3 cellular contexts compared by ENCODE assay signal in the genomic region with DNA sequence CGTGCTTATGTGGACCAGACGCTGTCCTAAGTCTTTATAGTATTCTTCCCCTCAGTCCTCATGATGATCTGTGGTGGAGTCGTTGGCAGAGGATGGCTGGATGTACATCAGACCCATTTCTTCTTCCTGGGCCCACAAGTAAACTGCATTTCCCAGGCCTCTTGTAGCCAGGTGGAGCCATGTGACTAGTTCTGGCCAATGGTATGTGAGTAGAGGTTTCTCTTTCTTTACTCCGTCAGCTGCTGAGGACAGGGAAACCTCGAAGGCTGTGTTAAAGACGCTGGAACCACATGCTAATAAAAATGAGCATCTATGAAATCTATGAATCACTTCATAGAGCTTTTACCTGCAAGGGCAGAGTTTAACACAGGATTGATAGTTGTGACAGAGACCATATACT.
TF ChIP-seq lines count a peak whose summit lies in the region.

No MANE protein-coding gene starts in this region.

TF ChIP-seq in SK-N-SH, 30 proteins besides CTCF, POLR2A, EP300 and RAD21 (continued from another document):
- TF ChIP-seq, protein P1, sequence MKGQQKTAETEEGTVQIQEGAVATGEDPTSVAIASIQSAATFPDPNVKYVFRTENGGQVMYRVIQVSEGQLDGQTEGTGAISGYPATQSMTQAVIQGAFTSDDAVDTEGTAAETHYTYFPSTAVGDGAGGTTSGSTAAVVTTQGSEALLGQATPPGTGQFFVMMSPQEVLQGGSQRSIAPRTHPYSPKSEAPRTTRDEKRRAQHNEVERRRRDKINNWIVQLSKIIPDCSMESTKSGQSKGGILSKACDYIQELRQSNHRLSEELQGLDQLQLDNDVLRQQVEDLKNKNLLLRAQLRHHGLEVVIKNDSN (IDR thresholded peaks at IDR 0.05; ENCODE audit: borderline replicate concordance, low read depth) = peak; percentile 57; the same call in 1 of the 2 replicates
- TF ChIP-seq SMC3 (IDR thresholded peaks at IDR 0.05; ENCODE audit: low read depth, low read length) (no peak), GATA2 (CRISPR knock-in tag; IDR thresholded peaks at IDR 0.05) (no peak)
TF ChIP-seq in SK-N-SH: peak in this region for 1.

TF ChIP-seq in SK-N-SH treated with all-trans-retinoic acid at 6 μM for 48 hours, 23 proteins besides CTCF, POLR2A, EP300 and RAD21 (continued from another document):
- TF ChIP-seq, protein P2, sequence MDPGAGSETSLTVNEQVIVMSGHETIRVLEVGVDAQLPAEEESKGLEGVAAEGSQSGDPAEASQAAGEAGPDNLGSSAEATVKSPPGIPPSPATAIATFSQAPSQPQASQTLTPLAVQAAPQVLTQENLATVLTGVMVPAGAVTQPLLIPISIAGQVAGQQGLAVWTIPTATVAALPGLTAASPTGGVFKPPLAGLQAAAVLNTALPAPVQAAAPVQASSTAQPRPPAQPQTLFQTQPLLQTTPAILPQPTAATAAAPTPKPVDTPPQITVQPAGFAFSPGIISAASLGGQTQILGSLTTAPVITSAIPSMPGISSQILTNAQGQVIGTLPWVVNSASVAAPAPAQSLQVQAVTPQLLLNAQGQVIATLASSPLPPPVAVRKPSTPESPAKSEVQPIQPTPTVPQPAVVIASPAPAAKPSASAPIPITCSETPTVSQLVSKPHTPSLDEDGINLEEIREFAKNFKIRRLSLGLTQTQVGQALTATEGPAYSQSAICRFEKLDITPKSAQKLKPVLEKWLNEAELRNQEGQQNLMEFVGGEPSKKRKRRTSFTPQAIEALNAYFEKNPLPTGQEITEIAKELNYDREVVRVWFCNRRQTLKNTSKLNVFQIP (CRISPR knock-in tag; IDR thresholded peaks at IDR 0.05; ENCODE audit: borderline replicate concordance, low read depth) = no peak
- no peak for TF ChIP-seq ZNF565 (CRISPR knock-in tag; conservative IDR thresholded peaks at IDR 0.05; ENCODE audit: low read depth)
- no peak for TF ChIP-seq GLIS3 (CRISPR knock-in tag; IDR thresholded peaks at IDR 0.05)
- TF ChIP-seq, protein P3, sequence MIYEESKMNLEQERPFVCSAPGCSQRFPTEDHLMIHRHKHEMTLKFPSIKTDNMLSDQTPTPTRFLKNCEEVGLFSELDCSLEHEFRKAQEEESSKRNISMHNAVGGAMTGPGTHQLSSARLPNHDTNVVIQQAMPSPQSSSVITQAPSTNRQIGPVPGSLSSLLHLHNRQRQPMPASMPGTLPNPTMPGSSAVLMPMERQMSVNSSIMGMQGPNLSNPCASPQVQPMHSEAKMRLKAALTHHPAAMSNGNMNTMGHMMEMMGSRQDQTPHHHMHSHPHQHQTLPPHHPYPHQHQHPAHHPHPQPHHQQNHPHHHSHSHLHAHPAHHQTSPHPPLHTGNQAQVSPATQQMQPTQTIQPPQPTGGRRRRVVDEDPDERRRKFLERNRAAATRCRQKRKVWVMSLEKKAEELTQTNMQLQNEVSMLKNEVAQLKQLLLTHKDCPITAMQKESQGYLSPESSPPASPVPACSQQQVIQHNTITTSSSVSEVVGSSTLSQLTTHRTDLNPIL (CRISPR knock-in tag; IDR thresholded peaks at IDR 0.05; ENCODE audit: low read depth) = no peak
- TF ChIP-seq ESRRG (CRISPR knock-in tag; IDR thresholded peaks at IDR 0.05) = no peak
- no peak for TF ChIP-seq ZNF70 (CRISPR knock-in tag; IDR thresholded peaks at IDR 0.05)
- TF ChIP-seq, protein P4, sequence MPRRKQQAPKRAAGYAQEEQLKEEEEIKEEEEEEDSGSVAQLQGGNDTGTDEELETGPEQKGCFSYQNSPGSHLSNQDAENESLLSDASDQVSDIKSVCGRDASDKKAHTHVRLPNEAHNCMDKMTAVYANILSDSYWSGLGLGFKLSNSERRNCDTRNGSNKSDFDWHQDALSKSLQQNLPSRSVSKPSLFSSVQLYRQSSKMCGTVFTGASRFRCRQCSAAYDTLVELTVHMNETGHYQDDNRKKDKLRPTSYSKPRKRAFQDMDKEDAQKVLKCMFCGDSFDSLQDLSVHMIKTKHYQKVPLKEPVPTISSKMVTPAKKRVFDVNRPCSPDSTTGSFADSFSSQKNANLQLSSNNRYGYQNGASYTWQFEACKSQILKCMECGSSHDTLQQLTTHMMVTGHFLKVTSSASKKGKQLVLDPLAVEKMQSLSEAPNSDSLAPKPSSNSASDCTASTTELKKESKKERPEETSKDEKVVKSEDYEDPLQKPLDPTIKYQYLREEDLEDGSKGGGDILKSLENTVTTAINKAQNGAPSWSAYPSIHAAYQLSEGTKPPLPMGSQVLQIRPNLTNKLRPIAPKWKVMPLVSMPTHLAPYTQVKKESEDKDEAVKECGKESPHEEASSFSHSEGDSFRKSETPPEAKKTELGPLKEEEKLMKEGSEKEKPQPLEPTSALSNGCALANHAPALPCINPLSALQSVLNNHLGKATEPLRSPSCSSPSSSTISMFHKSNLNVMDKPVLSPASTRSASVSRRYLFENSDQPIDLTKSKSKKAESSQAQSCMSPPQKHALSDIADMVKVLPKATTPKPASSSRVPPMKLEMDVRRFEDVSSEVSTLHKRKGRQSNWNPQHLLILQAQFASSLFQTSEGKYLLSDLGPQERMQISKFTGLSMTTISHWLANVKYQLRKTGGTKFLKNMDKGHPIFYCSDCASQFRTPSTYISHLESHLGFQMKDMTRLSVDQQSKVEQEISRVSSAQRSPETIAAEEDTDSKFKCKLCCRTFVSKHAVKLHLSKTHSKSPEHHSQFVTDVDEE (CRISPR knock-in tag; IDR thresholded peaks at IDR 0.05) = no peak
- TF ChIP-seq BACH2 (CRISPR knock-in tag; IDR thresholded peaks at IDR 0.05; ENCODE audit: borderline replicate concordance) = no peak
- no peak for TF ChIP-seq OSR1 (CRISPR knock-in tag; IDR thresholded peaks at IDR 0.05)

TF ChIP-seq in WTC11, 78 proteins besides CTCF, POLR2A, EP300 and RAD21 (continued from another document):
- TF ChIP-seq, protein P5, sequence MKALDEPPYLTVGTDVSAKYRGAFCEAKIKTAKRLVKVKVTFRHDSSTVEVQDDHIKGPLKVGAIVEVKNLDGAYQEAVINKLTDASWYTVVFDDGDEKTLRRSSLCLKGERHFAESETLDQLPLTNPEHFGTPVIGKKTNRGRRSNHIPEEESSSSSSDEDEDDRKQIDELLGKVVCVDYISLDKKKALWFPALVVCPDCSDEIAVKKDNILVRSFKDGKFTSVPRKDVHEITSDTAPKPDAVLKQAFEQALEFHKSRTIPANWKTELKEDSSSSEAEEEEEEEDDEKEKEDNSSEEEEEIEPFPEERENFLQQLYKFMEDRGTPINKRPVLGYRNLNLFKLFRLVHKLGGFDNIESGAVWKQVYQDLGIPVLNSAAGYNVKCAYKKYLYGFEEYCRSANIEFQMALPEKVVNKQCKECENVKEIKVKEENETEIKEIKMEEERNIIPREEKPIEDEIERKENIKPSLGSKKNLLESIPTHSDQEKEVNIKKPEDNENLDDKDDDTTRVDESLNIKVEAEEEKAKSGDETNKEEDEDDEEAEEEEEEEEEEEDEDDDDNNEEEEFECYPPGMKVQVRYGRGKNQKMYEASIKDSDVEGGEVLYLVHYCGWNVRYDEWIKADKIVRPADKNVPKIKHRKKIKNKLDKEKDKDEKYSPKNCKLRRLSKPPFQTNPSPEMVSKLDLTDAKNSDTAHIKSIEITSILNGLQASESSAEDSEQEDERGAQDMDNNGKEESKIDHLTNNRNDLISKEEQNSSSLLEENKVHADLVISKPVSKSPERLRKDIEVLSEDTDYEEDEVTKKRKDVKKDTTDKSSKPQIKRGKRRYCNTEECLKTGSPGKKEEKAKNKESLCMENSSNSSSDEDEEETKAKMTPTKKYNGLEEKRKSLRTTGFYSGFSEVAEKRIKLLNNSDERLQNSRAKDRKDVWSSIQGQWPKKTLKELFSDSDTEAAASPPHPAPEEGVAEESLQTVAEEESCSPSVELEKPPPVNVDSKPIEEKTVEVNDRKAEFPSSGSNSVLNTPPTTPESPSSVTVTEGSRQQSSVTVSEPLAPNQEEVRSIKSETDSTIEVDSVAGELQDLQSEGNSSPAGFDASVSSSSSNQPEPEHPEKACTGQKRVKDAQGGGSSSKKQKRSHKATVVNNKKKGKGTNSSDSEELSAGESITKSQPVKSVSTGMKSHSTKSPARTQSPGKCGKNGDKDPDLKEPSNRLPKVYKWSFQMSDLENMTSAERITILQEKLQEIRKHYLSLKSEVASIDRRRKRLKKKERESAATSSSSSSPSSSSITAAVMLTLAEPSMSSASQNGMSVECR (CRISPR knock-in tag; IDR thresholded peaks at IDR 0.05; ENCODE audit: borderline replicate concordance) = no peak
- TF ChIP-seq, protein P6, sequence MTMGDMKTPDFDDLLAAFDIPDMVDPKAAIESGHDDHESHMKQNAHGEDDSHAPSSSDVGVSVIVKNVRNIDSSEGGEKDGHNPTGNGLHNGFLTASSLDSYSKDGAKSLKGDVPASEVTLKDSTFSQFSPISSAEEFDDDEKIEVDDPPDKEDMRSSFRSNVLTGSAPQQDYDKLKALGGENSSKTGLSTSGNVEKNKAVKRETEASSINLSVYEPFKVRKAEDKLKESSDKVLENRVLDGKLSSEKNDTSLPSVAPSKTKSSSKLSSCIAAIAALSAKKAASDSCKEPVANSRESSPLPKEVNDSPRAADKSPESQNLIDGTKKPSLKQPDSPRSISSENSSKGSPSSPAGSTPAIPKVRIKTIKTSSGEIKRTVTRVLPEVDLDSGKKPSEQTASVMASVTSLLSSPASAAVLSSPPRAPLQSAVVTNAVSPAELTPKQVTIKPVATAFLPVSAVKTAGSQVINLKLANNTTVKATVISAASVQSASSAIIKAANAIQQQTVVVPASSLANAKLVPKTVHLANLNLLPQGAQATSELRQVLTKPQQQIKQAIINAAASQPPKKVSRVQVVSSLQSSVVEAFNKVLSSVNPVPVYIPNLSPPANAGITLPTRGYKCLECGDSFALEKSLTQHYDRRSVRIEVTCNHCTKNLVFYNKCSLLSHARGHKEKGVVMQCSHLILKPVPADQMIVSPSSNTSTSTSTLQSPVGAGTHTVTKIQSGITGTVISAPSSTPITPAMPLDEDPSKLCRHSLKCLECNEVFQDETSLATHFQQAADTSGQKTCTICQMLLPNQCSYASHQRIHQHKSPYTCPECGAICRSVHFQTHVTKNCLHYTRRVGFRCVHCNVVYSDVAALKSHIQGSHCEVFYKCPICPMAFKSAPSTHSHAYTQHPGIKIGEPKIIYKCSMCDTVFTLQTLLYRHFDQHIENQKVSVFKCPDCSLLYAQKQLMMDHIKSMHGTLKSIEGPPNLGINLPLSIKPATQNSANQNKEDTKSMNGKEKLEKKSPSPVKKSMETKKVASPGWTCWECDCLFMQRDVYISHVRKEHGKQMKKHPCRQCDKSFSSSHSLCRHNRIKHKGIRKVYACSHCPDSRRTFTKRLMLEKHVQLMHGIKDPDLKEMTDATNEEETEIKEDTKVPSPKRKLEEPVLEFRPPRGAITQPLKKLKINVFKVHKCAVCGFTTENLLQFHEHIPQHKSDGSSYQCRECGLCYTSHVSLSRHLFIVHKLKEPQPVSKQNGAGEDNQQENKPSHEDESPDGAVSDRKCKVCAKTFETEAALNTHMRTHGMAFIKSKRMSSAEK (CRISPR knock-in tag; IDR thresholded peaks at IDR 0.05; ENCODE audit: borderline replicate concordance) = no peak
- TF ChIP-seq, protein P7, sequence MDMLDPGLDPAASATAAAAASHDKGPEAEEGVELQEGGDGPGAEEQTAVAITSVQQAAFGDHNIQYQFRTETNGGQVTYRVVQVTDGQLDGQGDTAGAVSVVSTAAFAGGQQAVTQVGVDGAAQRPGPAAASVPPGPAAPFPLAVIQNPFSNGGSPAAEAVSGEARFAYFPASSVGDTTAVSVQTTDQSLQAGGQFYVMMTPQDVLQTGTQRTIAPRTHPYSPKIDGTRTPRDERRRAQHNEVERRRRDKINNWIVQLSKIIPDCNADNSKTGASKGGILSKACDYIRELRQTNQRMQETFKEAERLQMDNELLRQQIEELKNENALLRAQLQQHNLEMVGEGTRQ (CRISPR knock-in tag; IDR thresholded peaks at IDR 0.05) = peak; percentile 89
- TF ChIP-seq, protein P1 (CRISPR knock-in tag; IDR thresholded peaks at IDR 0.05) = peak; percentile 83
- TF ChIP-seq, protein P8, sequence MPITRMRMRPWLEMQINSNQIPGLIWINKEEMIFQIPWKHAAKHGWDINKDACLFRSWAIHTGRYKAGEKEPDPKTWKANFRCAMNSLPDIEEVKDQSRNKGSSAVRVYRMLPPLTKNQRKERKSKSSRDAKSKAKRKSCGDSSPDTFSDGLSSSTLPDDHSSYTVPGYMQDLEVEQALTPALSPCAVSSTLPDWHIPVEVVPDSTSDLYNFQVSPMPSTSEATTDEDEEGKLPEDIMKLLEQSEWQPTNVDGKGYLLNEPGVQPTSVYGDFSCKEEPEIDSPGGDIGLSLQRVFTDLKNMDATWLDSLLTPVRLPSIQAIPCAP (CRISPR knock-in tag; IDR thresholded peaks at IDR 0.05) = no peak
- no peak for TF ChIP-seq ZNF121 (CRISPR knock-in tag; IDR thresholded peaks at IDR 0.05)
TF ChIP-seq in WTC11: peak in this region for 3.
